24 cellular contexts compared by ENCODE assay signal in the genomic region with DNA sequence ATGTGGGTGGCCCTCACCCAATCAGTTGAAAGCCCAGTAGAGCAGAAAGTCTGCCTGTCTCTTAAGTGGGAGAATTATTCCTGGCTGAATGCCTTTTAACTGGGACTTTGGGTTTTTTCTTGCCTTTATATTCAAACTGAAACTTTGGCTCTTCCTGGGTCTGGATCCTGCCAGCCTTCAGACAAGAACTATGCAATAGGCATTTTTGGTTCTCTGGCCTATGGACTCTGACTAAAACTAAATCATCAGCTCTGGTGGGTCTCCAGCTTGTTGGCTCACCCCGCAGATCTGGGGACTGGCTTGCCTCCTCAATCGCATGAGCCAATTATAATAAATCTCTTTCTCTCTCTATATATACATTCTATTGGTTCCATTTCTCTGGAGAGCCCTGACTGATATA.
"Had no signal": no experiment of that assay in that cellular context is flagged by ENCODE, and none has a peak within 500 bp of the region (broad histone marks: within the 10 kb centered on the region; RNA-seq: fewer than 3 reads in every experiment).

No MANE protein-coding gene starts in this region.

- ATAC-seq: effector memory CD8-positive, alpha-beta T cell; esophagus mucosa; foreskin keratinocyte; gastrocnemius medialis; gastroesophageal sphincter; heart left ventricle; heart right ventricle had no signal

- H3K4me3 ChIP-seq: colonic mucosa, coronary artery, dorsolateral prefrontal cortex, esophagus muscularis mucosa, esophagus squamous epithelium, gastrocnemius medialis, gastroesophageal sphincter, heart left ventricle, heart right ventricle had no signal

- H3K36me3 ChIP-seq: colonic mucosa, esophagus muscularis mucosa, esophagus squamous epithelium, gastrocnemius medialis, gastroesophageal sphincter, heart left ventricle, heart right ventricle had no signal

- DNase-seq: colonic mucosa; cortex of kidney; dermis blood vessel endothelial cell; dorsolateral prefrontal cortex; effector CD4-positive, alpha-beta T cell; effector CD8-positive, alpha-beta T cell; effector memory CD4-positive, alpha-beta T cell; effector memory CD8-positive, alpha-beta T cell; endodermal cell; erythroblast; esophagus squamous epithelium; foreskin fibroblast; foreskin keratinocyte; foreskin melanocyte; gastrocnemius medialis; glutamatergic neuron; head of caudate nucleus; heart left ventricle; heart right ventricle had no signal

- H3K9me3 ChIP-seq: colonic mucosa, gastrocnemius medialis had no signal

- H3K4me1 ChIP-seq: colonic mucosa, esophagus muscularis mucosa, esophagus squamous epithelium, foreskin keratinocyte, gastrocnemius medialis, gastroesophageal sphincter, heart left ventricle, heart right ventricle had no signal

- H3K27ac ChIP-seq: colonic mucosa, coronary artery, dorsolateral prefrontal cortex, epithelial cell of prostate, esophagus muscularis mucosa, esophagus squamous epithelium, foreskin keratinocyte, gastrocnemius medialis, gastroesophageal sphincter, heart left ventricle, heart right ventricle had no signal

- H3K27me3 ChIP-seq: colonic mucosa, dorsolateral prefrontal cortex, esophagus squamous epithelium, foreskin keratinocyte, gastrocnemius medialis, heart left ventricle, heart right ventricle had no signal
